ENCODE assay signal across 9 cellular contexts in the genomic region with DNA sequence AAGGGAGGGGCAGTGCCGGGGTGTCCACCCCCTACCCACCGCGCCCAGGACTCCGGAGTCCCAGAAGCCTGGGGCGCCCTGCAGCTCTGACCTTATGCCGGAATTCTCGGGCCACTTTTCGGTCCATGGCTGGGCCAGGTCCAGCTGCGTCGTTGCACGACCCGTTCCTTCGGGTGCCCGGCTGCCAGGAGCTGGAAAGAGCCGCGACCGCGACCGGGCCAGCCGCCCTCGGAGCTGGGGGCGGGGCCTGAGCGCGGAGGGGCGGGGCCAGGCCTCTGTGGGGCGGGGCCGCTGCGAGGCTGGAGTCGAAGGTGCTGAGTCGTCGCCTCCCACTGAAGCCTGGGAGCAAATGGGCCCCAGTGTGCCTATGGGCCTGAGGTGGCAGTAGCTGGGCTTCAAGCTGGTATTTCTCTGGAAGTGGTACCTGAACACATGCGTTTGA. TPM values are rescaled to one million over a fixed set of nuclear protein-coding genes. Genes with fewer than 3 reads are reported as not detected.
DNase-seq lines count a peak whose midpoint lies in the region; ATAC-seq and TF ChIP-seq lines count a peak whose summit lies in the region.
"Had no signal": no experiment of that assay in that cellular context is flagged by ENCODE, and none has a peak within 500 bp of the region (broad histone marks: within the 10 kb centered on the region; RNA-seq: fewer than 3 reads in every experiment).

A gene (minus strand): TSS at position 236 of the 442 bp plus-strand sequence. CDS start 109 bp downstream, at position 127.

- H3K4me1 Mint-ChIP-seq in H9, result peaks cover 42 to 52% of the 10 kb centered on the region in 2 experiments
- peaks cover 2% of the 10 kb centered on the region for H3K4me1 Mint-ChIP-seq in activated CD4-positive, alpha-beta memory T cell treated with anti-CD3 and anti-CD28 coated beads, Interleukin-2, amount 10 ng/mL, durations not matched to agents 7 days and 5 days

- H2BK20ac ChIP-seq in H9 (ENCODE audit: low read depth, low read length, poor library complexity, severe bottlenecking), result no peak within 1 kb of the TSS

- H3K9me3 Mint-ChIP-seq in H9, result no peaks in the 10 kb centered on the region; a peak in 1 of 5 replicates
- H3K9me3 Mint-ChIP-seq in activated CD4-positive, alpha-beta memory T cell treated with anti-CD3 and anti-CD28 coated beads, Interleukin-2, amount 10 ng/mL, durations not matched to agents 7 days and 5 days, result no peaks in the 10 kb centered on the region

- no peak within 1 kb of the TSS for H3K4ac ChIP-seq in H9 (ENCODE audit: low read depth, low read length)

- no peaks in the 10 kb centered on the region for H3K79me2 ChIP-seq in H9 (ENCODE audit: insufficient read depth, low read length)

- H2AK5ac ChIP-seq in H9 (ENCODE audit: insufficient read length, low read length), result no peak within 1 kb of the TSS

- H2BK12ac ChIP-seq in H9 (ENCODE audit: insufficient read length, low read depth, low read length), result no peak within 1 kb of the TSS

- ATAC-seq in left ventricle myocardium superior (peak; percentile 68), HG03095 (IDR thresholded peaks at IDR 0.05; ENCODE audit: unreplicated experiment) (no peak)

- POLR2A ChIA-PET in activated CD4-positive, alpha-beta memory T cell treated with anti-CD3 and anti-CD28 coated beads, Interleukin-2, amount 10 ng/mL, durations not matched to agents 7 days and 5 days (lab: Charles Lee), result interaction anchor here (0.5 kb wide), 1 partner anchor 323 kb away, joined by 3 read pairs; no protein-coding TSS in a partner anchor

- H3K4me1 ChIP-seq in H9 (ENCODE audit: insufficient read depth, low read length), result no peaks in the 10 kb centered on the region; the same call in 1 of the 2 replicates

- no peak within 1 kb of the TSS for H3K14ac ChIP-seq in H9 (ENCODE audit: insufficient read depth, low read length)

- H3K27ac ChIP-seq in H9 (ENCODE audit: insufficient read length, low read depth, low read length), result no peak within 1 kb of the TSS

- CTCF ChIA-PET in activated CD4-positive, alpha-beta memory T cell treated with anti-CD3 and anti-CD28 coated beads, Interleukin-2, amount 10 ng/mL, durations not matched to agents 7 days and 5 days (lab: Charles Lee), result interaction anchor here (1.8 kb wide), 1 partner anchor 16 kb away, joined by 5 read pairs; no protein-coding TSS in a partner anchor

- no peak within 1 kb of the TSS for H2BK5ac ChIP-seq in H9 (ENCODE audit: insufficient read length, low read length)

- H3K27me3 Mint-ChIP-seq in H9 (ENCODE audit: low read depth), result peaks cover 45% of the 10 kb centered on the region
- peaks cover 41% of the 10 kb centered on the region for H3K27me3 Mint-ChIP-seq in activated CD4-positive, alpha-beta memory T cell treated with anti-CD3 and anti-CD28 coated beads, Interleukin-2, amount 10 ng/mL, durations not matched to agents 7 days and 5 days

- no peak within 1 kb of the TSS for H4K5ac ChIP-seq in H9 (ENCODE audit: insufficient read length, low read depth, low read length)

- no peak within 1 kb of the TSS for H3T11ph ChIP-seq in H9 (ENCODE audit: low read length)

- H3K23me2 ChIP-seq in H9 (ENCODE audit: insufficient read length, low read depth, low read length, poor library complexity, severe bottlenecking), result peaks cover 5% of the 10 kb centered on the region

- no peak within 1 kb of the TSS for H3K23ac ChIP-seq in H9 (ENCODE audit: insufficient read length, low read depth, low read length)

- no peaks in the 10 kb centered on the region for H3K79me1 ChIP-seq in H9 (ENCODE audit: insufficient read depth, low read depth, low read length, poor library complexity, severe bottlenecking)

- no peak within 1 kb of the TSS for H4K91ac ChIP-seq in H9 (ENCODE audit: insufficient read length, low read depth, low read length)

- H3K9me3 ChIP-seq in H9 (ENCODE audit: control insufficient read depth, low read depth, low read length), result no peaks in the 10 kb centered on the region

- H3K27ac Mint-ChIP-seq in H9, result no peak within 1 kb of the TSS
- H3K27ac Mint-ChIP-seq in activated CD4-positive, alpha-beta memory T cell treated with anti-CD3 and anti-CD28 coated beads, Interleukin-2, amount 10 ng/mL, durations not matched to agents 7 days and 5 days, result no peak within 1 kb of the TSS

- H2BK120ac ChIP-seq in H9 (ENCODE audit: low read depth, low read length, poor library complexity, severe bottlenecking), result no peak within 1 kb of the TSS

- no peaks in the 10 kb centered on the region for H4K20me1 ChIP-seq in H9 (ENCODE audit: control insufficient read depth, insufficient read depth, insufficient read length)

- H2BK15ac ChIP-seq in H9 (ENCODE audit: low read depth, low read length), result no peak within 1 kb of the TSS

- no peak within 1 kb of the TSS for H3K18ac ChIP-seq in H9 (ENCODE audit: insufficient read length, low read depth, low read length)

- peak within 1 kb of the TSS; percentile 63 to 83 for H3K4me3 Mint-ChIP-seq in H9
- H3K4me3 Mint-ChIP-seq in activated CD4-positive, alpha-beta memory T cell treated with anti-CD3 and anti-CD28 coated beads, Interleukin-2, amount 10 ng/mL, durations not matched to agents 7 days and 5 days, result no peak within 1 kb of the TSS

- TF ChIP-seq CTCF in H9 (conservative IDR thresholded peaks at IDR 0.05), result no peak

- H2AFZ ChIP-seq in H9 (ENCODE audit: low read length), result no peak within 1 kb of the TSS

- no peak within 1 kb of the TSS for H3K56ac ChIP-seq in H9 (ENCODE audit: insufficient read length, low read depth, low read length)

- DNase-seq in H9, result peak; percentile 85
- DNase-seq in activated CD4-positive, alpha-beta memory T cell treated with anti-CD3 and anti-CD28 coated beads, Interleukin-2, amount 10 ng/mL, durations not matched to agents 7 days and 5 days, result peak; percentile 24
- DNase-seq in left ventricle myocardium superior, result peak; percentile 41
- DNase-seq in stimulated activated CD4-positive, alpha-beta T cell treated with anti-CD3 and anti-CD28 coated beads, Interleukin-1b, Interleukin-23, amount 100 ng/mL, for 48 hours, result peak; percentile 42
- no peak for DNase-seq in NCI-H2081 treated with DMSO at 0.1 percent for 48 hours (lab: John Stamatoyannopoulos, UW)
- no peak for DNase-seq in NCI-H2171 treated with DMSO at 0.1 percent for 48 hours (lab: John Stamatoyannopoulos, UW)
- no peak for DNase-seq in occipital lobe (lab: John Stamatoyannopoulos, UW)

- peak within 1 kb of the TSS; percentile 31 for H3K4me2 ChIP-seq in H9 (ENCODE audit: insufficient read depth, insufficient read length, low read length)

- intact Hi-C loops in left ventricle myocardium superior (cut with micrococcal nuclease), result no loop called here

- WGBS in H9 (ENCODE audit: extremely low coverage, insufficient read length, low lambda C conversion rate), result no CpG with 5 or more reads among the region's 32 CpGs

- no peaks in the 10 kb centered on the region for H3K27me3 ChIP-seq in H9 (ENCODE audit: insufficient read depth, low read length)

- H4K8ac ChIP-seq in H9 (replicated peaks; ENCODE audit: insufficient read length, low read depth, low read length), result no peak within 1 kb of the TSS

- H3K9ac ChIP-seq in H9 (ENCODE audit: extremely low read depth, insufficient read length, low read length), result no peak within 1 kb of the TSS

- no peaks in the 10 kb centered on the region; a peak in 1 of 7 replicates for H3K36me3 Mint-ChIP-seq in H9 (ENCODE audit: insufficient read depth in 1 of 3, low read depth in 3 of 3)
- H3K36me3 Mint-ChIP-seq in activated CD4-positive, alpha-beta memory T cell treated with anti-CD3 and anti-CD28 coated beads, Interleukin-2, amount 10 ng/mL, durations not matched to agents 7 days and 5 days (ENCODE audit: low read depth), result no peaks in the 10 kb centered on the region

RNA-seq across cellular contexts. Expression of the gene that starts here (rescaled TPM):
- total RNA-seq in H9 (2021), result 1.0 and 1.5 TPM in 2 replicates
- total RNA-seq in activated CD4-positive, alpha-beta memory T cell treated with anti-CD3 and anti-CD28 coated beads, Interleukin-2, amount 10 ng/mL, durations not matched to agents 7 days and 5 days, result not detected
- total RNA-seq in left ventricle myocardium superior, result 1.3 TPM
- total RNA-seq in occipital lobe, result 0.62 TPM
- total RNA-seq: M059J had no signal

Comparison
In these comparisons a context has a peak if more than half of its experiments do, and no peak if none do; other contexts are left out.
1. Peak in DNase-seq in activated CD4-positive, alpha-beta memory T cell treated with anti-CD3 and anti-CD28 coated beads, Interleukin-2, amount 10 ng/mL, durations not matched to agents 7 days and 5 days; RNA of the gene not detected or under 1 TPM.
2. DNase-seq: peak in H9 (single experiment), left ventricle myocardium superior (single experiment) and stimulated activated CD4-positive, alpha-beta T cell treated with anti-CD3 and anti-CD28 coated beads, Interleukin-1b, Interleukin-23, amount 100 ng/mL, for 48 hours (single experiment); none in NCI-H2081 treated with DMSO at 0.1 percent for 48 hours (single experiment), NCI-H2171 treated with DMSO at 0.1 percent for 48 hours (single experiment) and occipital lobe (single experiment).